10 cellular contexts compared by ENCODE assay signal in the genomic region with DNA sequence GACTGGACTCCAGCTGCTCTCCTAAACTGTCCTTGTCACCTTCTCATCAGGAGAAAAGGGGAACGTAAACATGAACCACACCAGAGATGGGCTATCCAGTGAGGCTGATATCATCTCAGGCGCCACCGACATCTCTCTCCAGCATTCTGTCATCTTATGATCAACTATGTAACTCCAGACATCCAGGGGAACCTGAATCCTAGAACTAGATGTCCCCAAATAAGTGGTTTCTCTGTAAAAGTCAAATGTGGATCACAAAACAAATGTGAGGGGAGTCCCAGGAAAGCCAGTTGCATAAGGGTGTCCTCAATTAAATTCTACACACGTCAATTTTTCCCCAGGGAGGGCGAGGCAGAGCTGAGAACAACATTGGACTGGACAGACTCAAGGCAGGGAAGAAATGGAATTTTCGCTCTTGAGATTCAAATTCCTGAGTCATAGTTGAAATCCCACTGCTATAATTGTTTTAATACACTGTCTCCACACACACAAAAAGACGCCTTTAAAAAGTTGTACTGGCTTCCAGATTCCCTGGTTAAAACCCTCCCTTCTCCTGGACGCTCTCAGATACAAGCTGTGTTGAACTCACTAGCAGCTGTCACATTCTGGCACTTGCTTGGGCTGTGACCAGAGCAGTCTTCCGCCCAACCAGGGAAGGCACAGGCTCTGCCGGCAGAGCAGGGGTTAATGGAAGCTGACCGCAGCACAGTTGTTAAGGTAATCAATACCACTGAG.
DNase-seq lines count a peak whose midpoint lies in the region; ATAC-seq and TF ChIP-seq lines count a peak whose summit lies in the region.
"Had no signal": no experiment of that assay in that cellular context is flagged by ENCODE, and none has a peak within 500 bp of the region (broad histone marks: within the 10 kb centered on the region; RNA-seq: fewer than 3 reads in every experiment).

No MANE protein-coding gene starts in this region.

- H3K4me3 ChIP-seq in AG10803 (ENCODE audit: low read length) (peak overlapping the region; percentile 37), ascending aorta (peak overlapping the region in 1 of 2 donors; percentile 23)

- H3K36me3 Mint-ChIP-seq in naive thymus-derived CD8-positive, alpha-beta T cell, result peaks cover 0 to 2% (median 0%) of the 10 kb centered on the region in 3 donors

- no peak overlapping the region for H3K27ac Mint-ChIP-seq in naive thymus-derived CD8-positive, alpha-beta T cell
- H3K27ac Mint-ChIP-seq: activated naive CD8-positive, alpha-beta T cell treated with anti-CD3 and anti-CD28 coated beads, Interleukin-2, amount 50 U/mL, for 24 hours had no signal

- peaks cover 0 to 5% (median 0%) of the 10 kb centered on the region in 4 donors for H3K4me1 Mint-ChIP-seq in naive thymus-derived CD8-positive, alpha-beta T cell

- no peak overlapping the region for H3K4me3 Mint-ChIP-seq in naive thymus-derived CD8-positive, alpha-beta T cell
- H3K4me3 Mint-ChIP-seq: activated naive CD8-positive, alpha-beta T cell treated with anti-CD3 and anti-CD28 coated beads, Interleukin-2, amount 50 U/mL, for 24 hours had no signal

- POLR2A ChIA-PET in naive thymus-derived CD8-positive, alpha-beta T cell (lab: Charles Lee), result no interaction called here

- H3K27ac ChIP-seq in ascending aorta, result peak overlapping the region; percentile 92

- H3K27me3 ChIP-seq in ascending aorta, result no peaks in the 10 kb centered on the region

- peaks cover 24 to 64% of the 10 kb centered on the region in 2 donors for H3K4me1 ChIP-seq in ascending aorta

- ATAC-seq in left ventricle myocardium superior (peak; percentile 74), GM18861 (IDR thresholded peaks at IDR 0.05; ENCODE audit: unreplicated experiment) (no peak)
- no peak for ATAC-seq in naive thymus-derived CD8-positive, alpha-beta T cell
- ATAC-seq: activated naive CD8-positive, alpha-beta T cell treated with anti-CD3 and anti-CD28 coated beads, Interleukin-2, amount 50 U/mL, for 24 hours had no signal

- H3K27me3 Mint-ChIP-seq in naive thymus-derived CD8-positive, alpha-beta T cell, result peaks cover 0 to 7% (median 3%) of the 10 kb centered on the region in 5 donors
- H3K27me3 Mint-ChIP-seq: activated naive CD8-positive, alpha-beta T cell treated with anti-CD3 and anti-CD28 coated beads, Interleukin-2, amount 50 U/mL, for 24 hours had no signal

- TF ChIP-seq CTCF in AG10803 (conservative IDR thresholded peaks at IDR 0.05; ENCODE audit: low read length), result no peak
- TF ChIP-seq CTCF in ascending aorta (IDR thresholded peaks at IDR 0.05), result no peak

- peaks cover 0 to 2% (median 0%) of the 10 kb centered on the region in 9 donors for H3K9me3 Mint-ChIP-seq in naive thymus-derived CD8-positive, alpha-beta T cell
- H3K9me3 Mint-ChIP-seq: activated naive CD8-positive, alpha-beta T cell treated with anti-CD3 and anti-CD28 coated beads, Interleukin-2, amount 50 U/mL, for 24 hours had no signal

- H3K9me3 ChIP-seq in ascending aorta, result no peaks in the 10 kb centered on the region

- DNase-seq in AG10803 (ENCODE audit: low read depth) (peak; percentile 94), ascending aorta (ENCODE audit: low spot score in 2 of 2) (peak in 1 of 2 donors; percentile 87), left ventricle myocardium superior (peak; percentile 77), renal cortical epithelial cell (ENCODE audit: low read depth) (peak; percentile 33), kidney tubule cell (ENCODE audit: low spot score) (no peak)
- no peak for DNase-seq in activated CD4-positive, alpha-beta T cell treated with anti-CD3 and anti-CD28 coated beads, Interleukin-2, amount 50 U/mL, for 48 hours
- no peak for DNase-seq in naive thymus-derived CD8-positive, alpha-beta T cell
- DNase-seq: activated naive CD8-positive, alpha-beta T cell treated with anti-CD3 and anti-CD28 coated beads, Interleukin-2, amount 50 U/mL, for 24 hours; Calu3 had no signal

- intact Hi-C loops in ascending aorta (cut with DNase I) (no loop called here), left ventricle myocardium superior (cut with micrococcal nuclease) (loop anchor here (2.0 kb wide), 1 partner anchor 73 kb away; no protein-coding TSS in a partner anchor)

- H3K36me3 ChIP-seq in ascending aorta, result no peaks in the 10 kb centered on the region

Comparison
In these comparisons a context has a peak if more than half of its experiments do, and no peak if none do; other contexts are left out.
1. DNase-seq: peak in AG10803 (single experiment), left ventricle myocardium superior (single experiment) and renal cortical epithelial cell (single experiment); none in activated CD4-positive, alpha-beta T cell treated with anti-CD3 and anti-CD28 coated beads, Interleukin-2, amount 50 U/mL, for 48 hours (0 of 2), kidney tubule cell (single experiment) and naive thymus-derived CD8-positive, alpha-beta T cell (0 of 10).